ENCODE assay signal across 1 cellular context in genomic region chr4:128256539-128256938, GRCh38.
TF ChIP-seq lines count a peak whose summit lies in the region.

No MANE protein-coding gene starts in this region.

TF ChIP-seq in IMR-90, 13 proteins besides CTCF, POLR2A, EP300 and RAD21 (continued from another document):
- TF ChIP-seq BHLHE40 (IDR thresholded peaks at IDR 0.05; ENCODE audit: low read depth, low read length) = no peak
